ENCODE assay signal across 1 cellular context in the genomic region with DNA sequence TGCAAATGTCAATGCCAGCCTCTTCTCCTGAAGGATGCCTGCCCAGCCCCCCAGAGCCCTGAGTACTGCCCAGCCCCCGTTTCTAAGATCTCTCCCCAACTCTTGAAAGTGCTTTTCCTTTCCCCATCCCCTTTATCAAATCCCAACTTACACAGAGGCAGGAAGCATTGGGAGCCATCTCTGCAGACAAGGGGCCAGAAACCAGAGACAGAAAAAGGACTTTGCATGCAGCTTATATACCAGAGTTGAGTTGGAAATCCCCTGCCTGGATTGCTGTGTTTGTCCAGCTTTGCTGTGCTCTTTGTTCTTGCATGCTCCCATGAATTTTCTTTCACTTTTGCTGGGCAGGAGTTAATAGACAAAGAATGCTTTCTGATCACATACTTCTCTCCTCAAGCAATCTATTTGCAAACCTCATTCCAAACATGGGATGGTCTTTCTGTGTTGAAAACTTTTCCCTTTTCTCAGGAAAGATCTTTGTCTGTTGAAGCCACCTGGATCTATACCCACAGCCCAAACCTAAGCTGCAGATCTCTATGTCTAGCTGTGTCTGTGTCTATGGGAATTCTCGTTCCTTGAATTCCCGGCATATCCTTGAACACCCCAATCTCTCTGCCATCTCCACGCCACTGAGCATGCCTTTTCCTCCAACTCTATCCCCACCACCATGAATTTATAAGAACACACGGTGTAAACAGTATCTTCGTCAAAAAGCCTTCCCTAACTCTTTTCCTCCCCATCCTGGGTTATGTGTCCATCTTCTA.
TF ChIP-seq lines count a peak whose summit lies in the region.

A gene (minus strand): TSS at position 209 of the 764 bp plus-strand sequence. CDS start 31 bp downstream, at position 178.

TF ChIP-seq in HepG2, 621 proteins besides CTCF, POLR2A, EP300 and RAD21 (continued from another document):
- no peak for TF ChIP-seq ZNF138 (CRISPR knock-in tag; IDR thresholded peaks at IDR 0.05; ENCODE audit: low read depth)
- TF ChIP-seq, protein P1, sequence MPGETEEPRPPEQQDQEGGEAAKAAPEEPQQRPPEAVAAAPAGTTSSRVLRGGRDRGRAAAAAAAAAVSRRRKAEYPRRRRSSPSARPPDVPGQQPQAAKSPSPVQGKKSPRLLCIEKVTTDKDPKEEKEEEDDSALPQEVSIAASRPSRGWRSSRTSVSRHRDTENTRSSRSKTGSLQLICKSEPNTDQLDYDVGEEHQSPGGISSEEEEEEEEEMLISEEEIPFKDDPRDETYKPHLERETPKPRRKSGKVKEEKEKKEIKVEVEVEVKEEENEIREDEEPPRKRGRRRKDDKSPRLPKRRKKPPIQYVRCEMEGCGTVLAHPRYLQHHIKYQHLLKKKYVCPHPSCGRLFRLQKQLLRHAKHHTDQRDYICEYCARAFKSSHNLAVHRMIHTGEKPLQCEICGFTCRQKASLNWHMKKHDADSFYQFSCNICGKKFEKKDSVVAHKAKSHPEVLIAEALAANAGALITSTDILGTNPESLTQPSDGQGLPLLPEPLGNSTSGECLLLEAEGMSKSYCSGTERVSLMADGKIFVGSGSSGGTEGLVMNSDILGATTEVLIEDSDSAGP (CRISPR knock-in tag; IDR thresholded peaks at IDR 0.05; ENCODE audit: borderline replicate concordance) = no peak
- peak; percentile 64 for TF ChIP-seq HDAC1 (CRISPR knock-in tag; IDR thresholded peaks at IDR 0.05)
- TF ChIP-seq, protein P2, sequence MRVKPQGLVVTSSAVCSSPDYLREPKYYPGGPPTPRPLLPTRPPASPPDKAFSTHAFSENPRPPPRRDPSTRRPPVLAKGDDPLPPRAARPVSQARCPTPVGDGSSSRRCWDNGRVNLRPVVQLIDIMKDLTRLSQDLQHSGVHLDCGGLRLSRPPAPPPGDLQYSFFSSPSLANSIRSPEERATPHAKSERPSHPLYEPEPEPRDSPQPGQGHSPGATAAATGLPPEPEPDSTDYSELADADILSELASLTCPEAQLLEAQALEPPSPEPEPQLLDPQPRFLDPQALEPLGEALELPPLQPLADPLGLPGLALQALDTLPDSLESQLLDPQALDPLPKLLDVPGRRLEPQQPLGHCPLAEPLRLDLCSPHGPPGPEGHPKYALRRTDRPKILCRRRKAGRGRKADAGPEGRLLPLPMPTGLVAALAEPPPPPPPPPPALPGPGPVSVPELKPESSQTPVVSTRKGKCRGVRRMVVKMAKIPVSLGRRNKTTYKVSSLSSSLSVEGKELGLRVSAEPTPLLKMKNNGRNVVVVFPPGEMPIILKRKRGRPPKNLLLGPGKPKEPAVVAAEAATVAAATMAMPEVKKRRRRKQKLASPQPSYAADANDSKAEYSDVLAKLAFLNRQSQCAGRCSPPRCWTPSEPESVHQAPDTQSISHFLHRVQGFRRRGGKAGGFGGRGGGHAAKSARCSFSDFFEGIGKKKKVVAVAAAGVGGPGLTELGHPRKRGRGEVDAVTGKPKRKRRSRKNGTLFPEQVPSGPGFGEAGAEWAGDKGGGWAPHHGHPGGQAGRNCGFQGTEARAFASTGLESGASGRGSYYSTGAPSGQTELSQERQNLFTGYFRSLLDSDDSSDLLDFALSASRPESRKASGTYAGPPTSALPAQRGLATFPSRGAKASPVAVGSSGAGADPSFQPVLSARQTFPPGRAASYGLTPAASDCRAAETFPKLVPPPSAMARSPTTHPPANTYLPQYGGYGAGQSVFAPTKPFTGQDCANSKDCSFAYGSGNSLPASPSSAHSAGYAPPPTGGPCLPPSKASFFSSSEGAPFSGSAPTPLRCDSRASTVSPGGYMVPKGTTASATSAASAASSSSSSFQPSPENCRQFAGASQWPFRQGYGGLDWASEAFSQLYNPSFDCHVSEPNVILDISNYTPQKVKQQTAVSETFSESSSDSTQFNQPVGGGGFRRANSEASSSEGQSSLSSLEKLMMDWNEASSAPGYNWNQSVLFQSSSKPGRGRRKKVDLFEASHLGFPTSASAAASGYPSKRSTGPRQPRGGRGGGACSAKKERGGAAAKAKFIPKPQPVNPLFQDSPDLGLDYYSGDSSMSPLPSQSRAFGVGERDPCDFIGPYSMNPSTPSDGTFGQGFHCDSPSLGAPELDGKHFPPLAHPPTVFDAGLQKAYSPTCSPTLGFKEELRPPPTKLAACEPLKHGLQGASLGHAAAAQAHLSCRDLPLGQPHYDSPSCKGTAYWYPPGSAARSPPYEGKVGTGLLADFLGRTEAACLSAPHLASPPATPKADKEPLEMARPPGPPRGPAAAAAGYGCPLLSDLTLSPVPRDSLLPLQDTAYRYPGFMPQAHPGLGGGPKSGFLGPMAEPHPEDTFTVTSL (CRISPR knock-in tag; IDR thresholded peaks at IDR 0.05; ENCODE audit: borderline replicate concordance) = peak; percentile 75
- TF ChIP-seq RBFOX2 (IDR thresholded peaks at IDR 0.05; ENCODE audit: low read depth, low read length) = peak; percentile 54; the same call in 1 of the 2 replicates
- 0 out of 2 replicates have a peak, but pooled peaks have one; percentile 43 for TF ChIP-seq NFKBIZ (CRISPR knock-in tag; IDR thresholded peaks at IDR 0.05)
- no peak for TF ChIP-seq SOX6 (IDR thresholded peaks at IDR 0.05)
- TF ChIP-seq SOX6 (CRISPR knock-in tag; IDR thresholded peaks at IDR 0.05) = peak; percentile 47
- TF ChIP-seq, protein P3, sequence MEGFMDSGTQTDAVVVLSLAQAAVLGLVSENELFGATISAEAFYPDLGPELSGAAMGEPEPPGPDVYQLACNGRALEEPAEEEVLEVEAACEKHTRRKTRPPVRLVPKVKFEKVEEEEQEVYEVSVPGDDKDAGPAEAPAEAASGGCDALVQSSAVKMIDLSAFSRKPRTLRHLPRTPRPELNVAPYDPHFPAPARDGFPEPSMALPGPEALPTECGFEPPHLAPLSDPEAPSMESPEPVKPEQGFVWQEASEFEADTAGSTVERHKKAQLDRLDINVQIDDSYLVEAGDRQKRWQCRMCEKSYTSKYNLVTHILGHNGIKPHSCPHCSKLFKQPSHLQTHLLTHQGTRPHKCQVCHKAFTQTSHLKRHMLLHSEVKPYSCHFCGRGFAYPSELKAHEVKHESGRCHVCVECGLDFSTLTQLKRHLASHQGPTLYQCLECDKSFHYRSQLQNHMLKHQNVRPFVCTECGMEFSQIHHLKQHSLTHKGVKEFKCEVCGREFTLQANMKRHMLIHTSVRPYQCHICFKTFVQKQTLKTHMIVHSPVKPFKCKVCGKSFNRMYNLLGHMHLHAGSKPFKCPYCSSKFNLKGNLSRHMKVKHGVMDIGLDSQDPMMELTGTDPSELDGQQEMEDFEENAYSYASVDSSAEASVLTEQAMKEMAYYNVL (CRISPR knock-in tag; IDR thresholded peaks at IDR 0.05; ENCODE audit: borderline replicate concordance) = peak; percentile 28; the same call in 1 of the 2 replicates
- TF ChIP-seq ZNF33A (CRISPR knock-in tag; IDR thresholded peaks at IDR 0.05; ENCODE audit: borderline replicate concordance) = 0 out of 2 replicates have a peak, but pooled peaks have one; percentile 30
- TF ChIP-seq ZNF143 (CRISPR knock-in tag; IDR thresholded peaks at IDR 0.05) = no peak
- TF ChIP-seq ZNF543 (CRISPR knock-in tag; IDR thresholded peaks at IDR 0.05) = 0 out of 2 replicates have a peak, but pooled peaks have one; percentile 32
- TF ChIP-seq ZNF333 (CRISPR knock-in tag; IDR thresholded peaks at IDR 0.05; ENCODE audit: borderline replicate concordance) = no peak
- TF ChIP-seq NR2C2 (CRISPR knock-in tag; IDR thresholded peaks at IDR 0.05; ENCODE audit: borderline replicate concordance) = no peak
- TF ChIP-seq PITX1 (CRISPR knock-in tag; IDR thresholded peaks at IDR 0.05) = peak; percentile 13; the same call in 1 of the 2 replicates
- TF ChIP-seq RELA (CRISPR knock-in tag; IDR thresholded peaks at IDR 0.05) = peak; percentile 100
- peak; percentile 60 for TF ChIP-seq ZNF292 (CRISPR knock-in tag; IDR thresholded peaks at IDR 0.05; ENCODE audit: borderline replicate concordance, low read depth)
- TF ChIP-seq RAD51 (IDR thresholded peaks at IDR 0.05; ENCODE audit: borderline replicate concordance) = no peak
- TF ChIP-seq ARNTL (CRISPR knock-in tag; IDR thresholded peaks at IDR 0.05) = no peak
- TF ChIP-seq, protein P4, sequence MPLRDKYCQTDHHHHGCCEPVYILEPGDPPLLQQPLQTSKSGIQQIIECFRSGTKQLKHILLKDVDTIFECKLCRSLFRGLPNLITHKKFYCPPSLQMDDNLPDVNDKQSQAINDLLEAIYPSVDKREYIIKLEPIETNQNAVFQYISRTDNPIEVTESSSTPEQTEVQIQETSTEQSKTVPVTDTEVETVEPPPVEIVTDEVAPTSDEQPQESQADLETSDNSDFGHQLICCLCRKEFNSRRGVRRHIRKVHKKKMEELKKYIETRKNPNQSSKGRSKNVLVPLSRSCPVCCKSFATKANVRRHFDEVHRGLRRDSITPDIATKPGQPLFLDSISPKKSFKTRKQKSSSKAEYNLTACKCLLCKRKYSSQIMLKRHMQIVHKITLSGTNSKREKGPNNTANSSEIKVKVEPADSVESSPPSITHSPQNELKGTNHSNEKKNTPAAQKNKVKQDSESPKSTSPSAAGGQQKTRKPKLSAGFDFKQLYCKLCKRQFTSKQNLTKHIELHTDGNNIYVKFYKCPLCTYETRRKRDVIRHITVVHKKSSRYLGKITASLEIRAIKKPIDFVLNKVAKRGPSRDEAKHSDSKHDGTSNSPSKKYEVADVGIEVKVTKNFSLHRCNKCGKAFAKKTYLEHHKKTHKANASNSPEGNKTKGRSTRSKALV (CRISPR knock-in tag; IDR thresholded peaks at IDR 0.05) = 0 out of 2 replicates have a peak, but pooled peaks have one; percentile 46
- TF ChIP-seq ZNF501 (CRISPR knock-in tag; IDR thresholded peaks at IDR 0.05) = 0 out of 2 replicates have a peak, but pooled peaks have one; percentile 30
- TF ChIP-seq ZNF670 (CRISPR knock-in tag; IDR thresholded peaks at IDR 0.05; ENCODE audit: borderline replicate concordance) = peak; percentile 67; the same call in 1 of the 2 replicates
- TF ChIP-seq TEAD3 (CRISPR knock-in tag; optimal IDR thresholded peaks at IDR 0.05; ENCODE audit: borderline replicate concordance) = peak; percentile 37
